13 cellular contexts compared by ENCODE assay signal in the genomic region with DNA sequence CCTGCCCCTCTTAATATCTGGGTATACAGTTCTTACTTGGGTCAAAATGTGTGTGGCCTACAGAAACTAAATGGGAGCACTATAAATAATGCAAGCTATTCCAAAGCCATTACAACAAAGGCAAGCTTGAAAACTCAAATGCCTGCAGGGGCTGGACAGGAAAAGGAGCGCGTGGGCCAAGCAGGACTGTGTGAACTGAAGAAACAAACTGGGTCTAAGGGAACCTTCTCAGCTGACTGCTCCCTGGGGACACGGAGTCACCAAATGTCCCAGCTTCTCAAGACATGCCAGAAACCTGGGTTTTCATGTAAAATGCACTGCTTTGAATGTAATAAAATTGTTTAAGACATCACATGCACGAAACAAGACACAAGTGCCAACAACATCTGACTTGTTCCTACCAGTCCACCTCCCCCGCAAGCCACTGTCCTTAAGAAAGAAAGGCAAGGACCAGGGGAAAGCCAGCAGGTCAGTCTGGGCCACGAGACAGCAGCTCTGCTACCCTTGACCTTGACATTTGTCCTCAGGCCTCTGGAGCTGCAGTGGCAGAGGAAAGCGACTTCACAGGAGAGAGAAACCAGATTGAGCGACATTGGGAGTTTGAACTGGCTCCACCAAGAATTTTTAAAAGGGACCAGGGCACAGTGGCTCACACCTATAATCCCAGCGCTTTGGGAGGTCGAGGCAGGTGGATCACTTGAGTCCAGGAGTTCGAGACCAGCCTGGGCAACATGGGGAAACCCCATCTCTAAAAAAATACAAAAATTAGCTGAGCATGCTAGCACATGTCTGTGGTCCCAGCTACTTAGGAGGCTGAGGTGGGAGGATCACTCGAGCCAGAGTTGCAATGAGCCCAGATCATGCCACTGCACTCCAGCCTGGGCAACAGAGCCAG.
DNase-seq lines count a peak whose midpoint lies in the region; ATAC-seq and TF ChIP-seq lines count a peak whose summit lies in the region.
"Had no signal": no experiment of that assay in that cellular context is flagged by ENCODE, and none has a peak within 500 bp of the region (broad histone marks: within the 10 kb centered on the region; RNA-seq: fewer than 3 reads in every experiment).

No MANE protein-coding gene starts in this region.

- WGBS in sigmoid colon, 2 donors, result 85 to 88% methylated on average over 12 of the region's 12 CpGs

- H3K9me3 Mint-ChIP-seq in mesothelial cell of epicardium, result peaks cover 8% of the 10 kb centered on the region
- H3K9me3 Mint-ChIP-seq: activated naive CD4-positive, alpha-beta T cell treated with anti-CD3 and anti-CD28 coated beads for 36 hours had no signal

- H3K36me3 ChIP-seq in tibial artery (no peaks in the 10 kb centered on the region), sigmoid colon (no peaks in the 10 kb centered on the region)
- H3K36me3 ChIP-seq: uterus had no signal

- TF ChIP-seq EP300 in sigmoid colon (IDR thresholded peaks at IDR 0.05), result no peak

- H3K4me1 ChIP-seq in tibial artery (peaks cover 0 to 25% (median 16%) of the 10 kb centered on the region in 4 donors), sigmoid colon (peaks cover 0 to 7% (median 4%) of the 10 kb centered on the region in 4 donors)
- H3K4me1 ChIP-seq: uterus had no signal

- TF ChIP-seq POLR2A in sigmoid colon (IDR thresholded peaks at IDR 0.05), result no peak

- H3K27ac Mint-ChIP-seq in mesothelial cell of epicardium, result peak overlapping the region; percentile 10
- H3K27ac Mint-ChIP-seq: activated CD8-positive, alpha-beta memory T cell treated with anti-CD3 and anti-CD28 coated beads, Interleukin-2, amount 10 ng/mL, durations not matched to agents 7 days and 5 days; activated naive CD4-positive, alpha-beta T cell treated with anti-CD3 and anti-CD28 coated beads for 36 hours; IgD-negative memory B cell had no signal

- ATAC-seq in HG02571 (IDR thresholded peaks at IDR 0.05; ENCODE audit: unreplicated experiment), result no peak
- ATAC-seq in HG03521 (IDR thresholded peaks at IDR 0.05; ENCODE audit: unreplicated experiment), result no peak
- ATAC-seq: activated CD8-positive, alpha-beta memory T cell treated with anti-CD3 and anti-CD28 coated beads, Interleukin-2, amount 10 ng/mL, durations not matched to agents 7 days and 5 days had no signal

- peaks cover 34% of the 10 kb centered on the region for H3K4me1 Mint-ChIP-seq in mesothelial cell of epicardium
- H3K4me1 Mint-ChIP-seq: activated CD8-positive, alpha-beta memory T cell treated with anti-CD3 and anti-CD28 coated beads, Interleukin-2, amount 10 ng/mL, durations not matched to agents 7 days and 5 days; IgD-negative memory B cell had no signal

- intact Hi-C loops in tibial artery (cut with DNase I; ENCODE audit: low total_unique reads) (no loop called here), sigmoid colon (cut with DNase I) (no loop called here)

- peaks cover 3% of the 10 kb centered on the region for H3K36me3 Mint-ChIP-seq in mesothelial cell of epicardium
- H3K36me3 Mint-ChIP-seq: activated CD8-positive, alpha-beta memory T cell treated with anti-CD3 and anti-CD28 coated beads, Interleukin-2, amount 10 ng/mL, durations not matched to agents 7 days and 5 days had no signal

- no peak for TF ChIP-seq CTCF in fibroblast of pulmonary artery (IDR thresholded peaks at IDR 0.05; ENCODE audit: low read length, missing control alignments)
- TF ChIP-seq CTCF in mesothelial cell of epicardium (IDR thresholded peaks at IDR 0.05; ENCODE audit: unreplicated experiment), result no peak
- TF ChIP-seq CTCF in tibial artery (IDR thresholded peaks at IDR 0.05), result no peak
- TF ChIP-seq CTCF in sigmoid colon (IDR thresholded peaks at IDR 0.05), result no peak

- H3K9me3 ChIP-seq in tibial artery (no peaks in the 10 kb centered on the region), sigmoid colon (no peaks in the 10 kb centered on the region)
- H3K9me3 ChIP-seq: uterus had no signal

- H3K27ac ChIP-seq in tibial artery, result peak overlapping the region; percentile 25 to 26
- no peak overlapping the region for H3K27ac ChIP-seq in sigmoid colon
- H3K27ac ChIP-seq: uterus had no signal

- DNase-seq in anterior cingulate cortex (lab: John Stamatoyannopoulos, UW), result peak in 40 of 58 donors; percentile 3 to 70 (median 28)
- peak; percentile 29 for DNase-seq in fibroblast of pulmonary artery (ENCODE audit: low read depth)
- DNase-seq in mesothelial cell of epicardium (ENCODE audit: low spot score in 2 of 2, unreplicated experiment in 2 of 2), result no peak
- peak; percentile 44 to 80 for DNase-seq in tibial artery
- no peak for DNase-seq in sigmoid colon
- DNase-seq: activated CD8-positive, alpha-beta memory T cell treated with anti-CD3 and anti-CD28 coated beads, Interleukin-2, amount 10 ng/mL, durations not matched to agents 7 days and 5 days; activated naive CD4-positive, alpha-beta T cell treated with anti-CD3 and anti-CD28 coated beads for 36 hours; NCI-H1092 treated with DMSO at 0.1 percent for 48 hours; stimulated activated CD4-positive, alpha-beta T cell treated with anti-CD3 and anti-CD28 coated beads, Interleukin-2, amount 100 ng/mL, for 24 hours; uterus had no signal

- H3K27me3 ChIP-seq in tibial artery (no peaks in the 10 kb centered on the region), sigmoid colon (no peaks in the 10 kb centered on the region)
- H3K27me3 ChIP-seq: uterus had no signal

- no peaks in the 10 kb centered on the region for H3K27me3 Mint-ChIP-seq in mesothelial cell of epicardium (ENCODE audit: low read depth)
- H3K27me3 Mint-ChIP-seq: activated CD8-positive, alpha-beta memory T cell treated with anti-CD3 and anti-CD28 coated beads, Interleukin-2, amount 10 ng/mL, durations not matched to agents 7 days and 5 days had no signal

- H3K4me3 ChIP-seq in fibroblast of pulmonary artery (replicated peaks; ENCODE audit: low read depth, low read length) (no peak overlapping the region), tibial artery (no peak overlapping the region), sigmoid colon (no peak overlapping the region)
- H3K4me3 ChIP-seq: uterus had no signal

- no peak overlapping the region for H3K4me3 Mint-ChIP-seq in mesothelial cell of epicardium
- H3K4me3 Mint-ChIP-seq: activated CD8-positive, alpha-beta memory T cell treated with anti-CD3 and anti-CD28 coated beads, Interleukin-2, amount 10 ng/mL, durations not matched to agents 7 days and 5 days; activated naive CD4-positive, alpha-beta T cell treated with anti-CD3 and anti-CD28 coated beads for 36 hours; IgD-negative memory B cell had no signal

Comparison
In these comparisons a context has a peak if more than half of its experiments do, and no peak if none do; other contexts are left out.
1. DNase-seq: peak in anterior cingulate cortex (40 of 58), fibroblast of pulmonary artery (single experiment) and tibial artery (2 of 2); none in mesothelial cell of epicardium (0 of 2) and sigmoid colon (single experiment).
2. H3K27ac ChIP-seq: peak in tibial artery (2 of 2); none in sigmoid colon (0 of 4).